In the genomic region with DNA sequence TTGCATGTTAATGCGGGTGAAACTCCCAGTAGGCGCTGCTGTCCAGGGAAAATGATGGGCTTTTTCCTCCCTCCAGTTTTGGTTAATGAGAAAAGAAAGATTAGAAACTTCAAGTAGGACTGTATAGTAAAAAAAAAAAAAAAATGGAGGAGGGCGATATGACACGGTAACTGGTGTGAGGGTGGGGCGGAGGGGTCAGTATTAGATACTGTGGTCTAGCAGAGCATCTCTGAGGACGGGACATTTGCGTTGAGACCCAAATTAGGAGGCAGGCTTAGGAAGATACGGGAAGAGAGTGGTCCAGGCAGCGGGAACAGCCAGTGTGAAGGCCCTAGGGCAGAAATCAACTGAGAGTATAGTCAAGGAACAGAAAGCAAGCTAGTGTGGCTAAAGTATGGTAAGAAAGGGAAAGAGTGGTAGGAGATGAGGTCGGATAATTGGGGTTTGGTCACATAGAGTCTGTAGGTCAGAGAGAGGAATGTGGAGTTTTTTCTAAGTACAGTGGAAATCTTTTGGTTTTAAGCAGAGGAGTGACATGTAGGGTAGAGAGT, we compare ENCODE assay signal across 8 cellular contexts. TPM values are rescaled to one million over a fixed set of nuclear protein-coding genes. Genes with fewer than 3 reads are reported as not detected.
DNase-seq lines count a peak whose midpoint lies in the region; ATAC-seq, FAIRE-seq and TF ChIP-seq lines count a peak whose summit lies in the region.

No MANE protein-coding gene starts in this region.

- H3K4ac ChIP-seq in mesendoderm (ENCODE audit: low read depth, low read length): no peak overlapping the region

- H2AK5ac ChIP-seq in mesendoderm (ENCODE audit: low read length): no peak overlapping the region

- in situ Hi-C loops in HAP-1 (cut with MboI; ENCODE audit: low sequenced_read_pairs) (no loop called here), K562 (cut with MboI) (no loop called here)

- H3K9ac ChIP-seq in K562 (ENCODE audit: insufficient read depth in 1 of 2, low read depth in 2 of 2, low read length in 2 of 2) (peak overlapping the region; percentile 92 to 99), mesendoderm (ENCODE audit: low read length) (peak overlapping the region; percentile 67)

- no peak overlapping the region for H4K8ac ChIP-seq in mesendoderm (ENCODE audit: low read depth, low read length)

- no peaks in the 10 kb centered on the region for H3K9me3 ChIP-seq in HAP-1
- H3K9me3 ChIP-seq in K562 (replicated peaks; ENCODE audit: control insufficient read depth, insufficient read depth, low read depth, low read length): no peaks in the 10 kb centered on the region

- peak overlapping the region; percentile 95 for H3K56ac ChIP-seq in mesendoderm (ENCODE audit: low read length)

- H3K4me3 ChIP-seq in HAP-1: peak overlapping the region; percentile 88
- peak overlapping the region; percentile 98 for H3K4me3 ChIP-seq in K562
- peak overlapping the region; percentile 76 for H3K4me3 ChIP-seq in mesendoderm (ENCODE audit: low read length)

- TF ChIP-seq RAD21 in K562 (CRISPR knock-in tag; conservative IDR thresholded peaks at IDR 0.05 in 1 of 2, IDR thresholded peaks at IDR 0.05 in 1 of 2): no peak

- no peak overlapping the region for H3K18ac ChIP-seq in mesendoderm (ENCODE audit: low read length)

- POLR2A ChIA-PET in K562 (lab: Yijun Ruan, JAX): interaction anchor here (0.7 to 3.4 kb wide), 5 partner anchors 10 to 22 kb away, joined by 4 to 20 read pairs (median 6); a partner anchor contains a TSS

- BruUV-seq in K562 (replicated peaks; lab: Mats Ljungman, UMichigan): no TSS peak

- TF ChIP-seq EP300 in K562 (IDR thresholded peaks at IDR 0.05; ENCODE audit: low read length): no peak

- H3K4me1 ChIP-seq in HAP-1 (peaks cover 13% of the 10 kb centered on the region), K562 (replicated peaks in 1 of 2; ENCODE audit: control insufficient read depth in 2 of 2, insufficient read depth in 2 of 2, low read length in 2 of 2) (peaks cover 21 to 44% of the 10 kb centered on the region in 2 experiments), mesendoderm (ENCODE audit: control insufficient read depth, low read depth, low read length) (peaks cover 3% of the 10 kb centered on the region)

- no peak overlapping the region for H2BK15ac ChIP-seq in mesendoderm (replicated peaks; ENCODE audit: low read depth)

- H2AFZ ChIP-seq in K562 (ENCODE audit: low read depth, low read length): peak overlapping the region; percentile 33; the same call in 1 of the 2 replicates

- 0 out of 2 replicates have a peak, but pooled peaks cover 4% of the 10 kb centered on the region for H4K20me1 ChIP-seq in K562 (replicated peaks; ENCODE audit: control insufficient read depth, insufficient read depth, low read length)

- ATAC-seq in K562 (peak; percentile 8), GM18519 (IDR thresholded peaks at IDR 0.05; ENCODE audit: low FRiP score, unreplicated experiment) (no peak)

- H3K27ac ChIP-seq in 22Rv1 (peak overlapping the region; percentile 93), K562 (ENCODE audit: extremely low read depth, low read depth, low read length) (peak overlapping the region; percentile 97), mesendoderm (ENCODE audit: low read depth, low read length) (no peak overlapping the region)

- H2BK5ac ChIP-seq in mesendoderm (ENCODE audit: low read length): no peak overlapping the region

- peaks cover 3% of the 10 kb centered on the region for H3K79me1 ChIP-seq in mesendoderm (ENCODE audit: low read length)

- intact Hi-C loops in K562 (cut with micrococcal nuclease): loop anchor here (1.0 kb wide), 1 partner anchor 18 kb away; a partner anchor contains a TSS

- TF ChIP-seq POLR2A in K562 (conservative IDR thresholded peaks at IDR 0.05): no peak

- H3K79me2 ChIP-seq in K562 (ENCODE audit: control insufficient read depth, insufficient read depth, low read length): peaks cover 52% of the 10 kb centered on the region
- peaks cover 10% of the 10 kb centered on the region for H3K79me2 ChIP-seq in mesendoderm (ENCODE audit: control insufficient read depth, insufficient read depth, low read length)

- peaks cover 21% of the 10 kb centered on the region for H3K36me3 ChIP-seq in HAP-1 (replicated peaks)
- peaks cover 33% of the 10 kb centered on the region for H3K36me3 ChIP-seq in K562 (ENCODE audit: control insufficient read depth, insufficient read depth, low read length)
- H3K36me3 ChIP-seq in mesendoderm (ENCODE audit: control insufficient read depth, insufficient read depth, low read length): no peaks in the 10 kb centered on the region

- no peak for FAIRE-seq in K562 (lab: Jason Lieb, UNC)

- no peak overlapping the region for H2BK120ac ChIP-seq in mesendoderm (ENCODE audit: low read depth, low read length)

- CTCF ChIA-PET in K562 (lab: Yijun Ruan, JAX; ENCODE audit: low intra/inter-chr PET ratio): no interaction called here

- no peaks in the 10 kb centered on the region for H3K9me1 ChIP-seq in K562 (ENCODE audit: control insufficient read depth, insufficient read depth, low read length)

- H3K4me2 ChIP-seq in K562 (ENCODE audit: insufficient read depth, low read length) (peak overlapping the region; percentile 98), mesendoderm (ENCODE audit: low read length) (peak overlapping the region; percentile 25)

- 0% methylated on average over 7 of the region's 10 CpGs for WGBS in K562 (ENCODE audit: insufficient coverage, low coverage, missing lambda C conversion rate)
- no CpG with 5 or more reads among the region's 10 CpGs for WGBS in mesendoderm (ENCODE audit: extremely low coverage, insufficient coverage, low lambda C conversion rate)

- TF ChIP-seq CTCF in 22Rv1 (IDR thresholded peaks at IDR 0.05): no peak
- TF ChIP-seq CTCF in K562 (IDR thresholded peaks at IDR 0.05 in 2 of 3, conservative IDR thresholded peaks at IDR 0.05 in 1 of 3; ENCODE audit: insufficient read depth in 2 of 3, low read depth in 1 of 3, low read length in 3 of 3): no peak

- no peak overlapping the region for H4K5ac ChIP-seq in mesendoderm (ENCODE audit: low read length)

- H3K27me3 ChIP-seq in HAP-1 (ENCODE audit: low read depth) (no peaks in the 10 kb centered on the region), K562 (ENCODE audit: control insufficient read depth in 2 of 2, insufficient read depth in 2 of 2, low read length in 2 of 2) (no peaks in the 10 kb centered on the region), mesendoderm (ENCODE audit: insufficient read depth, low read length, poor library complexity) (no peaks in the 10 kb centered on the region)

- DNase-seq in HAP-1 (ENCODE audit: low spot score in 2 of 2) (no peak), K562 (ENCODE audit: extremely low read depth in 1 of 4, low spot score in 3 of 4) (peak in 1 of 4 experiments; percentile 36), mesendoderm (no peak), NCI-H1694 treated with DMSO at 0.1 percent for 48 hours (lab: John Stamatoyannopoulos, UW) (no peak), NCI-H1048 (lab: John Stamatoyannopoulos, UW) (no peak), occipital lobe (lab: John Stamatoyannopoulos, UW) (no peak)

- H3K23ac ChIP-seq in mesendoderm (ENCODE audit: low read length): no peak overlapping the region

RNA-seq across cellular contexts. Expression of a gene that starts 0.7 kb away (rescaled TPM):
- total RNA-seq in K562 (2011; cell fraction: chromatin; rRNA removed; ENCODE audit: low replicate concordance): 123 and 227 TPM in 2 replicates
- 112 and 125 TPM in 2 replicates for total RNA-seq in K562 (2011; cell fraction: nucleolus; rRNA removed)
- total RNA-seq in K562 (2011; cell fraction: nucleoplasm; rRNA removed): 135 and 197 TPM in 2 replicates
- total RNA-seq in K562 (2014; rRNA removed) (37.0 and 39.0 TPM in 2 replicates), K562 (2014; rRNA removed; fragmentation: Illumina TruSeq; extraction: Trizol) (16.9 and 21.1 TPM in 2 replicates), K562 (2015; rRNA removed; fragmentation: Illumina TruSeq; extraction: Trizol) (19.2 and 20.3 TPM in 2 replicates), K562 (2021) (53.6 and 54.8 TPM in 2 replicates), occipital lobe (19.3 TPM)
- polyA plus RNA-seq in K562 (2011; rRNA removed) (54.3 and 57.0 TPM in 2 replicates), K562 (2014; fragmentation: Illumina TruSeq; extraction: Trizol) (28.3 and 36.1 TPM in 2 replicates), K562 (2014; fragmentation: Nextera tagmentation; extraction: Ambion mirVana) (1 to 10 TPM; 2.6 to 4.4 TPM), K562 (2014; rRNA removed) (44.3 and 45.0 TPM in 2 replicates)
- 52.6 and 79.7 TPM in 2 replicates for polyA plus RNA-seq in K562 (2011; cell fraction: cytosol; rRNA removed)
- polyA plus RNA-seq in K562 (2011; cell fraction: nucleus; rRNA removed): 95.5 and 159 TPM in 2 replicates
- polyA plus RNA-seq in K562 (2012): 47.6 and 49.2 TPM in 2 replicates
- polyA minus RNA-seq in K562 (2011; rRNA and poly(A)+ RNA removed): 39.4 and 55.6 TPM in 2 replicates
- 23.1 and 24.5 TPM in 2 replicates for polyA minus RNA-seq in K562 (2011; cell fraction: cytosol; rRNA and poly(A)+ RNA removed)
- 43.0 and 45.6 TPM in 2 replicates for polyA minus RNA-seq in K562 (2011; cell fraction: nucleus; rRNA and poly(A)+ RNA removed)
- polyA plus RNA-seq in mesendoderm (2013, experiment 1 of 2): 21.6 TPM
- 23.0 TPM for polyA plus RNA-seq in mesendoderm (2013, experiment 2 of 2)

RNA-seq across cellular contexts. Expression of a gene that starts 18.2 kb away (rescaled TPM):
- total RNA-seq in K562 (2011; cell fraction: chromatin; rRNA removed; ENCODE audit: low replicate concordance): 7.7 and 21.3 TPM in 2 replicates
- 14.7 and 14.9 TPM in 2 replicates for total RNA-seq in K562 (2011; cell fraction: nucleolus; rRNA removed)
- 10.3 and 11.8 TPM in 2 replicates for total RNA-seq in K562 (2011; cell fraction: nucleoplasm; rRNA removed)
- total RNA-seq in K562 (2014; rRNA removed) (6.4 and 7.1 TPM in 2 replicates), K562 (2014; rRNA removed; fragmentation: Illumina TruSeq; extraction: Trizol) (0.73 and 1.2 TPM in 2 replicates), K562 (2015; rRNA removed; fragmentation: Illumina TruSeq; extraction: Trizol) (2.4 TPM in 2 replicates), K562 (2021) (6.6 and 7.0 TPM in 2 replicates), occipital lobe (8.0 TPM)
- polyA plus RNA-seq in K562 (2011; rRNA removed) (3.4 and 3.5 TPM in 2 replicates), K562 (2014; fragmentation: Illumina TruSeq; extraction: Trizol) (1.8 and 3.2 TPM in 2 replicates), K562 (2014; fragmentation: Nextera tagmentation; extraction: Ambion mirVana) (under 1 TPM; 0.06 to 0.10 TPM), K562 (2014; rRNA removed) (4.0 and 4.7 TPM in 2 replicates)
- polyA plus RNA-seq in K562 (2011; cell fraction: cytosol; rRNA removed): 3.6 and 8.3 TPM in 2 replicates
- 7.7 and 13.0 TPM in 2 replicates for polyA plus RNA-seq in K562 (2011; cell fraction: nucleus; rRNA removed)
- polyA plus RNA-seq in K562 (2012): 3.4 and 4.5 TPM in 2 replicates
- 1.9 and 3.2 TPM in 2 replicates for polyA minus RNA-seq in K562 (2011; rRNA and poly(A)+ RNA removed)
- 4.7 and 5.6 TPM in 2 replicates for polyA minus RNA-seq in K562 (2011; cell fraction: cytosol; rRNA and poly(A)+ RNA removed)
- polyA minus RNA-seq in K562 (2011; cell fraction: nucleus; rRNA and poly(A)+ RNA removed): 7.0 and 7.4 TPM in 2 replicates
- polyA plus RNA-seq in mesendoderm (2013, experiment 1 of 2): 7.4 TPM
- 7.4 TPM for polyA plus RNA-seq in mesendoderm (2013, experiment 2 of 2)

RNA-seq across cellular contexts. Expression of a gene that starts 22.2 kb away (rescaled TPM):
- total RNA-seq in K562 (2011; cell fraction: chromatin; rRNA removed; ENCODE audit: low replicate concordance): 43.3 and 92.9 TPM in 2 replicates
- total RNA-seq in K562 (2011; cell fraction: nucleolus; rRNA removed): 96.6 and 97.4 TPM in 2 replicates
- 76.8 and 91.9 TPM in 2 replicates for total RNA-seq in K562 (2011; cell fraction: nucleoplasm; rRNA removed)
- total RNA-seq in K562 (2014; rRNA removed) (559 and 622 TPM in 2 replicates), K562 (2014; rRNA removed; fragmentation: Illumina TruSeq; extraction: Trizol) (128 and 144 TPM in 2 replicates), K562 (2015; rRNA removed; fragmentation: Illumina TruSeq; extraction: Trizol) (255 and 258 TPM in 2 replicates), K562 (2021) (304 and 309 TPM in 2 replicates), occipital lobe (62.2 TPM)
- polyA plus RNA-seq in K562 (2011; rRNA removed) (140 and 146 TPM in 2 replicates), K562 (2014; fragmentation: Illumina TruSeq; extraction: Trizol) (143 and 312 TPM in 2 replicates), K562 (2014; fragmentation: Nextera tagmentation; extraction: Ambion mirVana) (100 to 1,000 TPM in 1 of 2 experiments, 10 to 100 TPM in 1; 52.8 to 124 TPM), K562 (2014; rRNA removed) (302 and 369 TPM in 2 replicates)
- 191 and 212 TPM in 2 replicates for polyA plus RNA-seq in K562 (2011; cell fraction: cytosol; rRNA removed)
- 106 and 110 TPM in 2 replicates for polyA plus RNA-seq in K562 (2011; cell fraction: nucleus; rRNA removed)
- polyA plus RNA-seq in K562 (2012): 178 and 294 TPM in 2 replicates
- 66.3 and 75.7 TPM in 2 replicates for polyA minus RNA-seq in K562 (2011; rRNA and poly(A)+ RNA removed)
- 79.6 and 136 TPM in 2 replicates for polyA minus RNA-seq in K562 (2011; cell fraction: cytosol; rRNA and poly(A)+ RNA removed)
- polyA minus RNA-seq in K562 (2011; cell fraction: nucleus; rRNA and poly(A)+ RNA removed): 44.0 and 63.9 TPM in 2 replicates
- 283 TPM for polyA plus RNA-seq in mesendoderm (2013, experiment 1 of 2)
- polyA plus RNA-seq in mesendoderm (2013, experiment 2 of 2): 289 TPM

RNA-seq across cellular contexts. Expression of a gene that starts 55.6 kb away (rescaled TPM):
- total RNA-seq in K562 (2011; cell fraction: chromatin; rRNA removed; ENCODE audit: low replicate concordance): 0.14 TPM in 1 of 2 replicates, not detected in the other
- total RNA-seq in K562 (2011; cell fraction: nucleolus; rRNA removed): not detected in 2 replicates
- total RNA-seq in K562 (2011; cell fraction: nucleoplasm; rRNA removed): not detected in 2 replicates
- total RNA-seq in K562 (2014; rRNA removed) (not detected in 2 replicates), K562 (2014; rRNA removed; fragmentation: Illumina TruSeq; extraction: Trizol) (0.04 TPM in 1 of 2 replicates, not detected in the other), K562 (2015; rRNA removed; fragmentation: Illumina TruSeq; extraction: Trizol) (not detected in 2 replicates), K562 (2021) (not detected in 2 replicates), occipital lobe (not detected)
- polyA plus RNA-seq in K562 (2011; rRNA removed) (0.03 TPM in 1 of 2 replicates, not detected in the other), K562 (2014; fragmentation: Illumina TruSeq; extraction: Trizol) (not detected in 2 replicates), K562 (2014; fragmentation: Nextera tagmentation; extraction: Ambion mirVana) (not detected), K562 (2014; rRNA removed) (not detected in 2 replicates)
- not detected in 2 replicates for polyA plus RNA-seq in K562 (2011; cell fraction: cytosol; rRNA removed)
- not detected in 2 replicates for polyA plus RNA-seq in K562 (2011; cell fraction: nucleus; rRNA removed)
- polyA plus RNA-seq in K562 (2012): not detected in 2 replicates
- polyA minus RNA-seq in K562 (2011; rRNA and poly(A)+ RNA removed): 0.06 TPM in 1 of 2 replicates, not detected in the other
- not detected in 2 replicates for polyA minus RNA-seq in K562 (2011; cell fraction: cytosol; rRNA and poly(A)+ RNA removed)
- not detected in 2 replicates for polyA minus RNA-seq in K562 (2011; cell fraction: nucleus; rRNA and poly(A)+ RNA removed)
- 0.01 TPM for polyA plus RNA-seq in mesendoderm (2013, experiment 1 of 2)
- not detected for polyA plus RNA-seq in mesendoderm (2013, experiment 2 of 2)
